Comparison of ENCODE assay signal across 1 cellular context in the genomic region with DNA sequence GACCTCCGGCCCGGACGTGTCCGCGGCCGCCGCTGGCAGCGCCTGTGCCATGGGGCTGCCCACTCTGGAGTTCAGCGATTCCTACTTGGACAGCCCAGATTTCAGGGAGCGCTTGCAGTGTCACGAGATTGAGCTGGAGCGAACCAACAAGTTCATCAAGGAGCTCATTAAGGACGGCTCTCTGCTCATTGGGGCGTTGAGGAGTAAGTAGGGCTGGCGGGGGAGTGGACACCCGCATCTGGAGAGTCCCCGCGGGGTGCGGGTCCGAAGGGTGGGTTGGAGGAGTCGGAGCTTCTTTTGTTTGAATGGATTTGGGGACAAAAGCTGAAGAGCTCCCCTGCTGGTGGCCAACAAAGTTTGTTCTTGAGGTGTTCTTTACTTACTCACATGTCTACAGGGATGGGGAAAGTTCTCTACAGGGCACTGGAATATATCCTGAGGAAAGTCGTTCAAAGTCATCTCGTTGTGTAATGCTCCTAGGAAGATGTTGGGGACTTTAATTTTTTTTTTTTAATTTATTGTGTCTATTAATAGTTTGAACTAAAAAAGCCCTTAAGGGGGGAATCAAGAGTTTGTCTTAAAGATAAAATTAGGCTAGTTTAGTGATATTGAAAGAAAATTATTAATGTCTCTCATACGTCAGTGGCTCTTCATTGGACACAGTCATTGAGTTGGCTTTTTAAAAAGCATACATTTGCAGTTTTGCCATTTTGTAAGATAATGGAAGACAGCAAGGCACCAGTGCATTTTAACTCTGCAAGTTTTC.
TF ChIP-seq lines count a peak whose summit lies in the region.

No MANE protein-coding gene starts in this region.

TF ChIP-seq in IMR-90, 13 proteins besides CTCF, POLR2A, EP300 and RAD21 (continued from another document):
- TF ChIP-seq, protein P1, sequence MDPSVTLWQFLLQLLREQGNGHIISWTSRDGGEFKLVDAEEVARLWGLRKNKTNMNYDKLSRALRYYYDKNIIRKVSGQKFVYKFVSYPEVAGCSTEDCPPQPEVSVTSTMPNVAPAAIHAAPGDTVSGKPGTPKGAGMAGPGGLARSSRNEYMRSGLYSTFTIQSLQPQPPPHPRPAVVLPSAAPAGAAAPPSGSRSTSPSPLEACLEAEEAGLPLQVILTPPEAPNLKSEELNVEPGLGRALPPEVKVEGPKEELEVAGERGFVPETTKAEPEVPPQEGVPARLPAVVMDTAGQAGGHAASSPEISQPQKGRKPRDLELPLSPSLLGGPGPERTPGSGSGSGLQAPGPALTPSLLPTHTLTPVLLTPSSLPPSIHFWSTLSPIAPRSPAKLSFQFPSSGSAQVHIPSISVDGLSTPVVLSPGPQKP (IDR thresholded peaks at IDR 0.05; ENCODE audit: borderline replicate concordance, low read depth, low read length) = no peak
- TF ChIP-seq BHLHE40 (IDR thresholded peaks at IDR 0.05; ENCODE audit: low read depth, low read length) (no peak), NFE2L2 (IDR thresholded peaks at IDR 0.05; ENCODE audit: low read depth, low read length) (no peak), SMC3 (IDR thresholded peaks at IDR 0.05; ENCODE audit: low read depth, low read length) (no peak), CEBPB (IDR thresholded peaks at IDR 0.05; ENCODE audit: low read depth, low read length) (no peak), CHD1 (IDR thresholded peaks at IDR 0.05; ENCODE audit: low read depth, low read length) (no peak), MAFK (IDR thresholded peaks at IDR 0.05; ENCODE audit: low read depth, low read length) (no peak), RCOR1 (IDR thresholded peaks at IDR 0.05; ENCODE audit: insufficient replicate concordance, low read length) (no peak)
